8 cellular contexts compared by ENCODE assay signal in the genomic region with DNA sequence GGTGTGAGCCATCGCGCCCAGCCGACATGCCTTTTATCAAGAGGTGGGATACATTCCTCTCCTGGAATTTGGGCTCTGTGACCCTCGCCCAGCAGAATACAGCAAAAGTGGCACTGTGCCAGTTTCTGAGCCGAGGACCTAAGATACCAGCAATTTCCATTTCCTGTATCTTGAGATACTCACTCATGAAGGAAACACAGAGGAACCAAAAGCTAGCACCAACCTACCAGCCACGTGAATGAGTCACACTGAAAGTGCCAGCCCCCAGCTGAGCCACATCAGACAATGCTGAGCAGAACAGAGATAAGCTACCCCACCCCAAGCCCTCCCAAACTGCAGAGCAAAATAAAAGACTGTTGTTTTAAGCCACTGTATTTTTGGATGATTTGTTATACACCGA. TPM values are rescaled to one million over a fixed set of nuclear protein-coding genes. Genes with fewer than 3 reads are reported as not detected.
A peak's percentile ranks its signal among the peaks of the same experiment; 100 is the strongest.
DNase-seq lines count a peak whose midpoint lies in the region; ATAC-seq and TF ChIP-seq lines count a peak whose summit lies in the region.

No MANE protein-coding gene starts in this region.

- H3K4me1 ChIP-seq in GM23338 (ENCODE audit: insufficient read depth) (peaks cover 6% of the 10 kb centered on the region; the same call in 1 of the 2 replicates), Loucy (ENCODE audit: insufficient read depth, low read length, poor library complexity, severe bottlenecking) (peaks cover 27% of the 10 kb centered on the region)

- H3K27ac ChIP-seq in GM23338 (ENCODE audit: low read depth), result no peak overlapping the region

- no peak for ATAC-seq in GM23338

- no peaks in the 10 kb centered on the region for H3K9me3 ChIP-seq in Loucy (ENCODE audit: insufficient read depth, low read depth, low read length)

- H3K27me3 ChIP-seq in GM23338 (ENCODE audit: insufficient read depth) (no peaks in the 10 kb centered on the region), Loucy (ENCODE audit: insufficient read depth, low read length, poor library complexity, severe bottlenecking) (no peaks in the 10 kb centered on the region)

- H3K4me3 ChIP-seq in GM23338, result no peak overlapping the region
- H3K4me3 ChIP-seq in Loucy (ENCODE audit: low read length, poor library complexity, severe bottlenecking), result peak overlapping the region; percentile 57
- no peak overlapping the region for H3K4me3 ChIP-seq in foreskin fibroblast (ENCODE audit: low read depth in 1 of 2, low read length in 2 of 2)

- H3K4me1 Mint-ChIP-seq in GM23338, result peaks cover 12% of the 10 kb centered on the region

- no peak for TF ChIP-seq CTCF in GM23338 (conservative IDR thresholded peaks at IDR 0.05; ENCODE audit: low read depth in 2 of 2)
- TF ChIP-seq CTCF in Loucy (conservative IDR thresholded peaks at IDR 0.05; ENCODE audit: low read length), result no peak
- no peak for TF ChIP-seq CTCF in foreskin fibroblast (IDR thresholded peaks at IDR 0.05; ENCODE audit: low read depth, low read length)

- peaks cover 3% of the 10 kb centered on the region for H3K27me3 Mint-ChIP-seq in GM23338 (ENCODE audit: insufficient read depth, low read depth, poor library complexity)

- peak overlapping the region; percentile 38 for H3K9ac ChIP-seq in Loucy (ENCODE audit: low read depth, low read length, poor library complexity, severe bottlenecking)

- H3K9me3 Mint-ChIP-seq in GM23338, result no peaks in the 10 kb centered on the region

- peak overlapping the region; percentile 46; the same call in 1 of the 2 replicates for H3K27ac Mint-ChIP-seq in GM23338

- H3F3A ChIP-seq in GM23338 (replicated peaks; ENCODE audit: low read depth), result no peaks in the 10 kb centered on the region
- H3F3A ChIP-seq in Loucy (ENCODE audit: low read depth), result 0 out of 2 replicates have a peak, but pooled peaks cover 5% of the 10 kb centered on the region

- H3K79me2 ChIP-seq in GM23338 (replicated peaks; ENCODE audit: insufficient read depth), result peaks cover 23% of the 10 kb centered on the region
- H3K79me2 ChIP-seq in Loucy (ENCODE audit: insufficient read depth, low read length), result peaks cover 4% of the 10 kb centered on the region; the same call in 1 of the 2 replicates

- H3K9me2 ChIP-seq in GM23338 (ENCODE audit: insufficient read depth) (no peaks in the 10 kb centered on the region), Loucy (replicated peaks; ENCODE audit: low read depth, low read length) (no peaks in the 10 kb centered on the region)

- H3K4me3 Mint-ChIP-seq in GM23338, result no peak overlapping the region

- H3K36me3 ChIP-seq in GM23338 (ENCODE audit: insufficient read depth) (no peaks in the 10 kb centered on the region; the same call in 1 of the 2 replicates), Loucy (ENCODE audit: insufficient read depth, low read length) (peaks cover 38% of the 10 kb centered on the region; the same call in 1 of the 2 replicates)

- H3K4me2 ChIP-seq in GM23338 (no peak overlapping the region), Loucy (ENCODE audit: low read depth, low read length, poor library complexity, severe bottlenecking) (peak overlapping the region; percentile 78)

- no peak overlapping the region for H2AFZ ChIP-seq in GM23338
- H2AFZ ChIP-seq in Loucy (ENCODE audit: low read length), result no peak overlapping the region

- DNase-seq in ELF-1 (ENCODE audit: low read depth, low spot score) (peak; percentile 39), GM23338 (ENCODE audit: low spot score) (no peak), foreskin fibroblast (peak; percentile 18 to 20), middle frontal gyrus (ENCODE audit: extremely low spot score, low spot score) (no peak), medulla oblongata (ENCODE audit: extremely low spot score) (no peak)
- DNase-seq in activated CD8-positive, alpha-beta memory T cell treated with anti-CD3 and anti-CD28 coated beads for 24 hours, result peak; percentile 84
- peak; percentile 62 for DNase-seq in stimulated activated CD8-positive, alpha-beta memory T cell treated with anti-CD3 and anti-CD28 coated beads, Interleukin-12 subunit alpha, Interleukin-12 subunit beta, amount 100 ng/mL, for 4 hours (ENCODE audit: low read depth)

- H4K20me1 ChIP-seq in GM23338 (replicated peaks; ENCODE audit: insufficient read depth), result peaks cover 8% of the 10 kb centered on the region
- H4K20me1 ChIP-seq in Loucy (ENCODE audit: insufficient read depth, low read length, poor library complexity, severe bottlenecking), result peaks cover 3% of the 10 kb centered on the region

- peaks cover 25% of the 10 kb centered on the region; the same call in 2 of the 3 replicates for H3K36me3 Mint-ChIP-seq in GM23338 (ENCODE audit: low read depth)

TF ChIP-seq in GM23338, 12 proteins besides CTCF, POLR2A, EP300 and RAD21 (continues in another document):
- TF ChIP-seq POLR2AphosphoS5 (IDR thresholded peaks at IDR 0.05; ENCODE audit: low read depth) (no peak), CREB1 (CRISPR knock-in tag; IDR thresholded peaks at IDR 0.05; ENCODE audit: low read depth) (no peak), ZNF114 (CRISPR knock-in tag; IDR thresholded peaks at IDR 0.05) (no peak), ZNF331 (CRISPR knock-in tag; IDR thresholded peaks at IDR 0.05; ENCODE audit: low read depth) (no peak)
- TF ChIP-seq, protein P1, sequence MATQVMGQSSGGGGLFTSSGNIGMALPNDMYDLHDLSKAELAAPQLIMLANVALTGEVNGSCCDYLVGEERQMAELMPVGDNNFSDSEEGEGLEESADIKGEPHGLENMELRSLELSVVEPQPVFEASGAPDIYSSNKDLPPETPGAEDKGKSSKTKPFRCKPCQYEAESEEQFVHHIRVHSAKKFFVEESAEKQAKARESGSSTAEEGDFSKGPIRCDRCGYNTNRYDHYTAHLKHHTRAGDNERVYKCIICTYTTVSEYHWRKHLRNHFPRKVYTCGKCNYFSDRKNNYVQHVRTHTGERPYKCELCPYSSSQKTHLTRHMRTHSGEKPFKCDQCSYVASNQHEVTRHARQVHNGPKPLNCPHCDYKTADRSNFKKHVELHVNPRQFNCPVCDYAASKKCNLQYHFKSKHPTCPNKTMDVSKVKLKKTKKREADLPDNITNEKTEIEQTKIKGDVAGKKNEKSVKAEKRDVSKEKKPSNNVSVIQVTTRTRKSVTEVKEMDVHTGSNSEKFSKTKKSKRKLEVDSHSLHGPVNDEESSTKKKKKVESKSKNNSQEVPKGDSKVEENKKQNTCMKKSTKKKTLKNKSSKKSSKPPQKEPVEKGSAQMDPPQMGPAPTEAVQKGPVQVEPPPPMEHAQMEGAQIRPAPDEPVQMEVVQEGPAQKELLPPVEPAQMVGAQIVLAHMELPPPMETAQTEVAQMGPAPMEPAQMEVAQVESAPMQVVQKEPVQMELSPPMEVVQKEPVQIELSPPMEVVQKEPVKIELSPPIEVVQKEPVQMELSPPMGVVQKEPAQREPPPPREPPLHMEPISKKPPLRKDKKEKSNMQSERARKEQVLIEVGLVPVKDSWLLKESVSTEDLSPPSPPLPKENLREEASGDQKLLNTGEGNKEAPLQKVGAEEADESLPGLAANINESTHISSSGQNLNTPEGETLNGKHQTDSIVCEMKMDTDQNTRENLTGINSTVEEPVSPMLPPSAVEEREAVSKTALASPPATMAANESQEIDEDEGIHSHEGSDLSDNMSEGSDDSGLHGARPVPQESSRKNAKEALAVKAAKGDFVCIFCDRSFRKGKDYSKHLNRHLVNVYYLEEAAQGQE (IDR thresholded peaks at IDR 0.05; ENCODE audit: unreplicated experiment), result no peak

RNA-seq across cellular contexts. Expression of a gene that starts 56.3 kb away (rescaled TPM):
- 31.3 and 46.4 TPM in 2 replicates for total RNA-seq in GM23338 (2014; rRNA removed; shearing (Covaris generic))
- polyA plus RNA-seq in GM23338 (2016; fragmentation: Nextera tagmentation; extraction: Ambion mirVana), result 47.2 and 59.4 TPM in 2 replicates

Comparison
In these comparisons a context has a peak if more than half of its experiments do, and no peak if none do; other contexts are left out.
1. DNase-seq: peak in ELF-1 (single experiment), activated CD8-positive, alpha-beta memory T cell treated with anti-CD3 and anti-CD28 coated beads for 24 hours (single experiment), foreskin fibroblast (2 of 2) and stimulated activated CD8-positive, alpha-beta memory T cell treated with anti-CD3 and anti-CD28 coated beads, Interleukin-12 subunit alpha, Interleukin-12 subunit beta, amount 100 ng/mL, for 4 hours (single experiment); none in GM23338 (single experiment), middle frontal gyrus (single experiment) and medulla oblongata (single experiment).